In genomic region chr14:54627325-54627717, GRCh38 we compare ENCODE assay signal across 8 cellular contexts.
DNase-seq lines count a peak whose midpoint lies in the region; ATAC-seq and FAIRE-seq lines count a peak whose summit lies in the region.
"Had no signal": no experiment of that assay in that cellular context is flagged by ENCODE, and none has a peak within 500 bp of the region (broad histone marks: within the 10 kb centered on the region; RNA-seq: fewer than 3 reads in every experiment).

No MANE protein-coding gene starts in this region.

- FAIRE-seq in RCC 7860 (lab: Jason Lieb, UNC), result no peak

- DNase-seq in astrocyte of the hippocampus (ENCODE audit: low read depth, low spot score) (peak; percentile 40), myocyte (ENCODE audit: low read depth) (peak; percentile 30), RCC 7860 (ENCODE audit: low spot score) (no peak), superior temporal gyrus (ENCODE audit: extremely low spot score) (no peak)

- ATAC-seq in GM19455 (IDR thresholded peaks at IDR 0.05; ENCODE audit: unreplicated experiment), result peak; percentile 13
- peak; percentile 18 for ATAC-seq in HG03095 (IDR thresholded peaks at IDR 0.05; ENCODE audit: unreplicated experiment)
- no peak for ATAC-seq in GM18870 (IDR thresholded peaks at IDR 0.05; ENCODE audit: unreplicated experiment)
- ATAC-seq: Panc1 had no signal

Comparison
In these comparisons a context has a peak if more than half of its experiments do, and no peak if none do; other contexts are left out.
1. DNase-seq: peak in astrocyte of the hippocampus (single experiment) and myocyte (single experiment); none in RCC 7860 (single experiment) and superior temporal gyrus (single experiment).